1 cellular context compared by ENCODE assay signal in genomic region chr11:99424313-99425084, GRCh38.
TF ChIP-seq lines count a peak whose summit lies in the region.

No MANE protein-coding gene starts in this region.

TF ChIP-seq in GM23338, 12 proteins besides CTCF, POLR2A, EP300 and RAD21 (continued from another document):
- TF ChIP-seq JUNB (IDR thresholded peaks at IDR 0.05; ENCODE audit: unreplicated experiment) (no peak), ZNF331 (CRISPR knock-in tag; IDR thresholded peaks at IDR 0.05; ENCODE audit: low read depth) (no peak), ZNF114 (CRISPR knock-in tag; IDR thresholded peaks at IDR 0.05) (no peak), ZNF462 (CRISPR knock-in tag; IDR thresholded peaks at IDR 0.05) (no peak), EZH2 (IDR thresholded peaks at IDR 0.05; ENCODE audit: low read depth, unreplicated experiment) (no peak)
